9 cellular contexts compared by ENCODE assay signal in genomic region chr9:34610434-34611206, GRCh38. TPM values are rescaled to one million over a fixed set of nuclear protein-coding genes. Genes with fewer than 3 reads are reported as not detected.
DNase-seq lines count a peak whose midpoint lies in the region; ATAC-seq and TF ChIP-seq lines count a peak whose summit lies in the region.
"Had no signal": no experiment of that assay in that cellular context is flagged by ENCODE, and none has a peak within 500 bp of the region (broad histone marks: within the 10 kb centered on the region; RNA-seq: fewer than 3 reads in every experiment).

No MANE protein-coding gene starts in this region.

- H3K9me3 Mint-ChIP-seq in Calu3 (ENCODE audit: low read depth, unreplicated experiment) (no peaks in the 10 kb centered on the region), nephron progenitor cell (no peaks in the 10 kb centered on the region)

- no peaks in the 10 kb centered on the region for H3K9me3 ChIP-seq in duodenal mucosa (ENCODE audit: control insufficient read depth in 1 of 2, low read length in 2 of 2)

- H3K4me1 Mint-ChIP-seq in Calu3 (ENCODE audit: low read depth, unreplicated experiment) (no peaks in the 10 kb centered on the region), nephron progenitor cell (peaks cover 36% of the 10 kb centered on the region)

- no peak overlapping the region for H3K27ac ChIP-seq in duodenal mucosa (ENCODE audit: low read depth, low read length)

- H3K4me1 ChIP-seq in duodenal mucosa (ENCODE audit: control insufficient read depth in 1 of 2, insufficient read depth in 2 of 2, low read length in 2 of 2) = peaks cover 33 to 36% of the 10 kb centered on the region in 2 donors

- H3K4me3 Mint-ChIP-seq in Calu3 (ENCODE audit: low read depth, unreplicated experiment) (peak overlapping the region; percentile 86), nephron progenitor cell (peak overlapping the region; percentile 94)

- BruUV-seq in Calu3 (replicated peaks; lab: Mats Ljungman, UMichigan) = no TSS peak

- peaks cover 8 to 22% of the 10 kb centered on the region in 2 donors for H3K36me3 ChIP-seq in duodenal mucosa (ENCODE audit: control insufficient read depth in 1 of 2, insufficient read depth in 2 of 2, low read length in 2 of 2)

- H3K27ac Mint-ChIP-seq in Calu3 (ENCODE audit: unreplicated experiment) (no peak overlapping the region), nephron progenitor cell (no peak overlapping the region)

- intact Hi-C loops in Calu3 (cut with micrococcal nuclease; ENCODE audit: unreplicated experiment) = no loop called here

- H3K27me3 ChIP-seq in duodenal mucosa (ENCODE audit: control insufficient read depth in 1 of 2, insufficient read depth in 2 of 2, low read length in 2 of 2) = no peaks in the 10 kb centered on the region

- peaks cover 16% of the 10 kb centered on the region for H3K36me3 Mint-ChIP-seq in Calu3 (ENCODE audit: insufficient read depth, unreplicated experiment)
- H3K36me3 Mint-ChIP-seq in nephron progenitor cell (ENCODE audit: low read depth) = peaks cover 16% of the 10 kb centered on the region

- CTCF ChIA-PET in Calu3 (lab: Charles Lee) = no interaction called here

- H3K9ac ChIP-seq in duodenal mucosa (ENCODE audit: low read depth in 1 of 2, low read length in 2 of 2) = peak overlapping the region; percentile 97 to 98

- H3K27me3 Mint-ChIP-seq in Calu3 (ENCODE audit: unreplicated experiment) (no peaks in the 10 kb centered on the region), nephron progenitor cell (ENCODE audit: low read depth, poor library complexity) (peaks cover 6% of the 10 kb centered on the region)

- TF ChIP-seq POLR2A in NB4 (IDR thresholded peaks at IDR 0.05; ENCODE audit: extremely low read depth, insufficient read length) = no peak

- DNase-seq in Calu3 (no peak), NB4 (ENCODE audit: low read depth) (peak; percentile 70), nephron progenitor cell (no peak)
- DNase-seq in stimulated activated CD4-positive, alpha-beta T cell treated with anti-CD3 and anti-CD28 coated beads, Interleukin-4, amount 100 ng/mL, for 24 hours = no peak
- DNase-seq: NCI-H187 treated with DMSO at 0.1 percent for 48 hours had no signal

- TF ChIP-seq CTCF in Calu3 (IDR thresholded peaks at IDR 0.05; ENCODE audit: unreplicated experiment) (no peak), NB4 (IDR thresholded peaks at IDR 0.05; ENCODE audit: low read depth, low read length) (no peak), nephron progenitor cell (IDR thresholded peaks at IDR 0.05) (no peak)

- ATAC-seq in GM19395 (IDR thresholded peaks at IDR 0.05; ENCODE audit: unreplicated experiment) = no peak
- no peak for ATAC-seq in HG03469 (IDR thresholded peaks at IDR 0.05; ENCODE audit: unreplicated experiment)
- ATAC-seq in GM21381 (IDR thresholded peaks at IDR 0.05; ENCODE audit: unreplicated experiment) = no peak

- H3K4me3 ChIP-seq in NB4 (ENCODE audit: low read depth, low read length) = peak overlapping the region; percentile 79
- H3K4me3 ChIP-seq in duodenal mucosa (ENCODE audit: low read depth in 1 of 2, low read length in 2 of 2) = peak overlapping the region; percentile 87 to 96

RNA-seq across cellular contexts. Expression of gene RPP25L, which starts 1.3 kb away (rescaled TPM):
- total RNA-seq in Calu3 (2022) = 17.6 and 19.9 TPM in 2 replicates

RNA-seq across cellular contexts. Expression of gene DCTN3, which starts 9.7 kb away (rescaled TPM):
- total RNA-seq in Calu3 (2022) = 50.8 and 51.8 TPM in 2 replicates

RNA-seq across cellular contexts. Expression of gene ARID3C, which starts 18.2 kb away (rescaled TPM):
- total RNA-seq in Calu3 (2022) = not detected in 2 replicates

RNA-seq across cellular contexts. Expression of gene CNTFR, which starts 21.1 kb away (rescaled TPM):
- total RNA-seq in Calu3 (2022) = 0.44 TPM in 1 of 2 replicates, not detected in the other

RNA-seq across cellular contexts. Expression of gene SIGMAR1, which starts 27.0 kb away (rescaled TPM):
- 65.6 and 80.1 TPM in 2 replicates for total RNA-seq in Calu3 (2022)
